Comparison of ENCODE assay signal across 14 cellular contexts in the genomic region with DNA sequence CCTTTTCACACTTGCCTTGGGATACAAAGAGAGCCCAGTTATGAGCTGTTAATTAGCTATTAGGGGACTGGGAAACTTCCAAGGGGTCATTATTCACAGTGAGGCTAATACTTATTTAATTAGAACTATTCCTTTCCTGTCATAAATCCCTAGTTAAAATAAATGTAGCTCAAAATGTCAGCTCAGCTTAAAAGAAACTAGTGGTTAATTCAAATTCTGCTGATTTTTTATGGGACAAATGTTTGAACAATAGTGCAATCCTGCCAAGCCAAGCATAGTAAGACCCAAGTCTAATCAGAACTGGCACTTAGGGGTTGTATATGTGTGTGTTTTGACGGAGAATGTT.
"Had no signal": no experiment of that assay in that cellular context is flagged by ENCODE, and none has a peak within 500 bp of the region (broad histone marks: within the 10 kb centered on the region; RNA-seq: fewer than 3 reads in every experiment).

No MANE protein-coding gene starts in this region.

- H3K4me3 Mint-ChIP-seq: activated naive CD8-positive, alpha-beta T cell treated with anti-CD3 and anti-CD28 coated beads, Interleukin-2, amount 10 ng/mL, durations not matched to agents 7 days and 5 days; endodermal cell; nephron progenitor cell had no signal

- H3K27me3 ChIP-seq: body of pancreas, upper lobe of right lung had no signal

- H2AFZ ChIP-seq: hepatocyte had no signal

- H3K9me3 Mint-ChIP-seq: activated naive CD8-positive, alpha-beta T cell treated with anti-CD3 and anti-CD28 coated beads, Interleukin-2, amount 10 ng/mL, durations not matched to agents 7 days and 5 days; endodermal cell; nephron progenitor cell had no signal

- DNase-seq: activated CD4-positive, CD25-positive, alpha-beta regulatory T cell; activated gamma-delta T cell treated with Interleukin-2 at 50 U/mL for 16 hours; activated naive CD8-positive, alpha-beta T cell treated with anti-CD3 and anti-CD28 coated beads, Interleukin-2, amount 10 ng/mL, durations not matched to agents 7 days and 5 days; body of pancreas; caudate nucleus; foreskin fibroblast; islet precursor cell; lower lobe of right lung; nephron progenitor cell; T-helper 9 cell; upper lobe of right lung had no signal

- H3K4me2 ChIP-seq: hepatocyte had no signal

- H3K27ac Mint-ChIP-seq: endodermal cell, nephron progenitor cell had no signal

- H3K27me3 Mint-ChIP-seq: activated naive CD8-positive, alpha-beta T cell treated with anti-CD3 and anti-CD28 coated beads, Interleukin-2, amount 10 ng/mL, durations not matched to agents 7 days and 5 days had no signal

- H3K4me1 ChIP-seq: body of pancreas, upper lobe of right lung had no signal

- H3K4me3 ChIP-seq: body of pancreas, hepatocyte, lower lobe of right lung, upper lobe of right lung had no signal

- H3K79me2 ChIP-seq: hepatocyte had no signal

- H3K36me3 ChIP-seq: lower lobe of right lung, upper lobe of right lung had no signal

- ATAC-seq: body of pancreas, lower lobe of right lung, upper lobe of right lung had no signal

- H3K27ac ChIP-seq: body of pancreas, epithelial cell of prostate, hepatocyte, lower lobe of right lung, upper lobe of right lung had no signal

- H3K9me3 ChIP-seq: body of pancreas, lower lobe of right lung, upper lobe of right lung had no signal
